ENCODE assay signal across 25 cellular contexts in the genomic region with DNA sequence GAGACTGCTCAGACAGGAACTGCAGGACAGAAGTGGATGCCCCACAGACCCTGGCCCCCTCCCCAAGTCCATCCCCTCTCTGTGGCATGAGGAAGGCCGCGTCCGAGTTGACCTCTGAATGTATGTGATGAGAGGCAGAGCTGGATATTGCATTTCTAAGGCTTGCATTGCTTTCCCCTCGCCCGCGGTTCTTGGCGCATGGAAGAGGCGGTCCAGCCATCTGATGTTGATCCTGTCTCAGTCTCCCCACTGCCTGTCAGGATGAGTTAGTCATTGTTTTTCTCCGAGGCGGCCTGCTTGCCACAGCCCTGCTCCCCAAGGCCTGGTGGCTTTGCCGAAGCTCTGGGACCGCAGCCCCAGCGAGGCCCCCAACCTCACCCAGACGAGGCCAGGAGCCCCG.
DNase-seq lines count a peak whose midpoint lies in the region; FAIRE-seq and TF ChIP-seq lines count a peak whose summit lies in the region.
"Had no signal": no experiment of that assay in that cellular context is flagged by ENCODE, and none has a peak within 500 bp of the region (broad histone marks: within the 10 kb centered on the region; RNA-seq: fewer than 3 reads in every experiment).

No MANE protein-coding gene starts in this region.

- H3K4me3 ChIP-seq in astrocyte (ENCODE audit: insufficient read depth, low read depth, low read length): no peak overlapping the region
- H3K4me3 ChIP-seq in dorsolateral prefrontal cortex: no peak overlapping the region
- H3K4me3 ChIP-seq in stomach: no peak overlapping the region
- H3K4me3 ChIP-seq in GM23248: no peak overlapping the region
- H3K4me3 ChIP-seq: MG63, thyroid gland had no signal

- H3K4me1 ChIP-seq in astrocyte (ENCODE audit: insufficient read depth, low read length): peaks cover 52% of the 10 kb centered on the region
- H3K4me1 ChIP-seq in stomach: peaks cover 0 to 17% (median 7%) of the 10 kb centered on the region in 4 donors
- no peaks in the 10 kb centered on the region for H3K4me1 ChIP-seq in GM23248 (ENCODE audit: insufficient read depth)
- H3K4me1 ChIP-seq: parathyroid adenoma had no signal

- H3K27ac ChIP-seq in astrocyte (ENCODE audit: low read depth, low read length): peak overlapping the region; percentile 30
- H3K27ac ChIP-seq in dorsolateral prefrontal cortex: peak overlapping the region in 57 of 59 donors; percentile 13 to 98 (median 93)
- H3K27ac ChIP-seq in stomach: no peak overlapping the region
- H3K27ac ChIP-seq in GM23248: no peak overlapping the region
- H3K27ac ChIP-seq: parathyroid adenoma, VCaP had no signal

- H3K9me3 ChIP-seq in astrocyte (ENCODE audit: insufficient read depth, low read depth, low read length) (peaks cover 3% of the 10 kb centered on the region), stomach (no peaks in the 10 kb centered on the region), GM23248 (ENCODE audit: low read depth) (no peaks in the 10 kb centered on the region)
- H3K9me3 ChIP-seq: MG63, thyroid gland had no signal

- in situ Hi-C loops in GM23248 (cut with MboI): no loop called here

- WGBS in stomach, 5 donors: 89 to 97% (median 95%) methylated on average over 14 to 15 of the region's 15 CpGs
- 95 to 97% methylated on average over 15 of the region's 15 CpGs for WGBS in GM23248 (ENCODE audit: low coverage in 1 of 2, low lambda C conversion rate in 2 of 2, missing lambda C conversion rate in 2 of 2), 2 experiments

- H3K79me2 ChIP-seq in astrocyte (ENCODE audit: insufficient read depth, low read length): no peaks in the 10 kb centered on the region
- H3K79me2 ChIP-seq in GM23248 (ENCODE audit: insufficient read depth): no peaks in the 10 kb centered on the region
- H3K79me2 ChIP-seq: parathyroid adenoma had no signal

- H3K4me3 Mint-ChIP-seq in astrocyte (ENCODE audit: unreplicated experiment): no peak overlapping the region
- peak overlapping the region; percentile 38 for H3K4me3 Mint-ChIP-seq in nephron progenitor cell
- H3K4me3 Mint-ChIP-seq: activated naive CD8-positive, alpha-beta T cell treated with anti-CD3 and anti-CD28 coated beads for 36 hours; CD4-positive, alpha-beta memory T cell; H9; naive B cell; stimulated activated effector memory CD8-positive, alpha-beta T cell treated with anti-CD3 and anti-CD28 coated beads, Interleukin-12 subunit alpha, Interleukin-12 subunit beta, amount 100 ng/mL, for 72 hours had no signal

- no peaks in the 10 kb centered on the region for H3K27me3 ChIP-seq in astrocyte (ENCODE audit: insufficient read depth, low read length)
- no peaks in the 10 kb centered on the region for H3K27me3 ChIP-seq in dorsolateral prefrontal cortex
- no peaks in the 10 kb centered on the region for H3K27me3 ChIP-seq in stomach
- no peaks in the 10 kb centered on the region for H3K27me3 ChIP-seq in GM23248 (replicated peaks; ENCODE audit: insufficient read depth)
- H3K27me3 ChIP-seq: MG63, thyroid gland had no signal

- H3K36me3 ChIP-seq in astrocyte (ENCODE audit: insufficient read depth, low read length) (peaks cover 8% of the 10 kb centered on the region), stomach (peaks cover 0 to 30% (median 12%) of the 10 kb centered on the region in 4 donors), GM23248 (ENCODE audit: low read depth) (peaks cover 10% of the 10 kb centered on the region; the same call in 1 of the 2 replicates)
- H3K36me3 ChIP-seq: MG63, thyroid gland had no signal

- TF ChIP-seq CTCF in astrocyte (IDR thresholded peaks at IDR 0.05; ENCODE audit: insufficient read depth, low read depth, low read length) (no peak), dorsolateral prefrontal cortex (IDR thresholded peaks at IDR 0.05 in 54 of 56, conservative IDR thresholded peaks at IDR 0.05 in 2 of 56; ENCODE audit: low read depth in 1 of 56, partially characterized antibody in 56 of 56) (no peak), nephron progenitor cell (IDR thresholded peaks at IDR 0.05) (no peak), stomach (IDR thresholded peaks at IDR 0.05) (no peak)

- H3K4me1 Mint-ChIP-seq in astrocyte (ENCODE audit: low read depth, unreplicated experiment): peaks cover 16% of the 10 kb centered on the region
- peaks cover 67% of the 10 kb centered on the region for H3K4me1 Mint-ChIP-seq in nephron progenitor cell
- H3K4me1 Mint-ChIP-seq: activated naive CD8-positive, alpha-beta T cell treated with anti-CD3 and anti-CD28 coated beads for 36 hours; naive B cell had no signal

- no peaks in the 10 kb centered on the region for H3K9me3 Mint-ChIP-seq in astrocyte (ENCODE audit: unreplicated experiment)
- H3K9me3 Mint-ChIP-seq in nephron progenitor cell: peaks cover 6% of the 10 kb centered on the region
- H3K9me3 Mint-ChIP-seq: activated T-helper 2 cell treated with anti-CD3 and anti-CD28 coated beads, Interferon-gamma antibody, Interleukin-2, Interleukin-4, amounts not matched to agents 10 μg/mL and 5 μg/mL and 100 μg/mL, durations not matched to agents 14 hours and 24 hours and 36 hours; H9; stimulated activated effector memory CD8-positive, alpha-beta T cell treated with anti-CD3 and anti-CD28 coated beads, Interleukin-12 subunit alpha, Interleukin-12 subunit beta, amount 100 ng/mL, for 72 hours had no signal

- intact Hi-C loops in dorsolateral prefrontal cortex (cut with DNase I): loop anchor here (5.0 kb wide), 2 partner anchors 60 to 85 kb away; no protein-coding TSS in a partner anchor
- intact Hi-C loops in stomach (cut with DNase I; ENCODE audit: low total_unique reads): no loop called here

- no peak for TF ChIP-seq POLR2A in stomach (IDR thresholded peaks at IDR 0.05)

- H4K20me1 ChIP-seq in astrocyte (ENCODE audit: insufficient read depth, low read length) (no peaks in the 10 kb centered on the region), GM23248 (ENCODE audit: insufficient read depth) (no peaks in the 10 kb centered on the region)

- H3K27ac Mint-ChIP-seq in astrocyte (ENCODE audit: unreplicated experiment) (no peak overlapping the region), nephron progenitor cell (peak overlapping the region; percentile 60)
- H3K27ac Mint-ChIP-seq: activated naive CD8-positive, alpha-beta T cell treated with anti-CD3 and anti-CD28 coated beads for 36 hours; activated T-helper 2 cell treated with anti-CD3 and anti-CD28 coated beads, Interferon-gamma antibody, Interleukin-2, Interleukin-4, amounts not matched to agents 10 μg/mL and 5 μg/mL and 100 μg/mL, durations not matched to agents 14 hours and 24 hours and 36 hours; CD4-positive, alpha-beta memory T cell; H9; stimulated activated effector memory CD8-positive, alpha-beta T cell treated with anti-CD3 and anti-CD28 coated beads, Interleukin-12 subunit alpha, Interleukin-12 subunit beta, amount 100 ng/mL, for 72 hours had no signal

- H3K4me2 ChIP-seq in astrocyte (ENCODE audit: low read length) (no peak overlapping the region), GM23248 (ENCODE audit: unreplicated experiment) (no peak overlapping the region)

- FAIRE-seq in astrocyte (lab: Jason Lieb, UNC): no peak
- FAIRE-seq: bronchial epithelial cell, RCC 7860 had no signal

- H3F3A ChIP-seq in GM23248 (ENCODE audit: insufficient read depth): peaks cover 8% of the 10 kb centered on the region

- H3K9ac ChIP-seq in astrocyte (ENCODE audit: low read length) (peak overlapping the region; percentile 10), GM23248 (no peak overlapping the region)
- H3K9ac ChIP-seq: parathyroid adenoma had no signal

- H3K9me2 ChIP-seq in GM23248 (ENCODE audit: insufficient read depth): no peaks in the 10 kb centered on the region

- H3K36me3 Mint-ChIP-seq in astrocyte (ENCODE audit: low read depth, unreplicated experiment) (peaks cover 35% of the 10 kb centered on the region), nephron progenitor cell (ENCODE audit: low read depth) (peaks cover 22% of the 10 kb centered on the region)
- H3K36me3 Mint-ChIP-seq: CD4-positive, alpha-beta memory T cell; stimulated activated effector memory CD8-positive, alpha-beta T cell treated with anti-CD3 and anti-CD28 coated beads, Interleukin-12 subunit alpha, Interleukin-12 subunit beta, amount 100 ng/mL, for 72 hours had no signal

- DNase-seq in astrocyte (ENCODE audit: low read depth): no peak
- DNase-seq in dorsolateral prefrontal cortex: peak in 4 of 10 donors; percentile 50 to 72 (median 60)
- DNase-seq in nephron progenitor cell: no peak
- DNase-seq in superior temporal gyrus (ENCODE audit: extremely low spot score): peak; percentile 54
- DNase-seq in stomach: no peak
- no peak for DNase-seq in GM23248
- no peak for DNase-seq in NCI-H748 (lab: John Stamatoyannopoulos, UW; ENCODE audit: unreplicated experiment)
- DNase-seq in NCI-H748 treated with DMSO at 0.1 percent for 48 hours (lab: John Stamatoyannopoulos, UW): no peak
- DNase-seq: activated CD4-positive, alpha-beta T cell treated with anti-CD3 and anti-CD28 coated beads, Interleukin-2, amount 50 U/mL, for 1 hour; activated naive CD8-positive, alpha-beta T cell treated with anti-CD3 and anti-CD28 coated beads for 36 hours; CD4-positive, alpha-beta memory T cell; H9; MG63; naive B cell; NCI-H1436; NCI-H524; stimulated activated CD4-positive, alpha-beta T cell treated with anti-CD3 and anti-CD28 coated beads, Interleukin-1b, Interleukin-23, amount 100 ng/mL, for 48 hours; T-helper 2 cell had no signal

- no peak for TF ChIP-seq EP300 in stomach (IDR thresholded peaks at IDR 0.05)

- no peaks in the 10 kb centered on the region for H3K27me3 Mint-ChIP-seq in astrocyte (ENCODE audit: low read depth, unreplicated experiment)
- H3K27me3 Mint-ChIP-seq in nephron progenitor cell (ENCODE audit: low read depth, poor library complexity): peaks cover 3% of the 10 kb centered on the region
- H3K27me3 Mint-ChIP-seq: activated naive CD8-positive, alpha-beta T cell treated with anti-CD3 and anti-CD28 coated beads for 36 hours; CD4-positive, alpha-beta memory T cell; naive B cell had no signal

- H2AFZ ChIP-seq in astrocyte (ENCODE audit: low read depth, low read length) (no peak overlapping the region), GM23248 (no peak overlapping the region)
- H2AFZ ChIP-seq: parathyroid adenoma had no signal

Comparison
In these comparisons a context has a peak if more than half of its experiments do, and no peak if none do; other contexts are left out.
1. H3K27ac ChIP-seq: peak in astrocyte (single experiment) and dorsolateral prefrontal cortex (57 of 59); none in stomach (0 of 5) and GM23248 (single experiment).